In the genomic region with DNA sequence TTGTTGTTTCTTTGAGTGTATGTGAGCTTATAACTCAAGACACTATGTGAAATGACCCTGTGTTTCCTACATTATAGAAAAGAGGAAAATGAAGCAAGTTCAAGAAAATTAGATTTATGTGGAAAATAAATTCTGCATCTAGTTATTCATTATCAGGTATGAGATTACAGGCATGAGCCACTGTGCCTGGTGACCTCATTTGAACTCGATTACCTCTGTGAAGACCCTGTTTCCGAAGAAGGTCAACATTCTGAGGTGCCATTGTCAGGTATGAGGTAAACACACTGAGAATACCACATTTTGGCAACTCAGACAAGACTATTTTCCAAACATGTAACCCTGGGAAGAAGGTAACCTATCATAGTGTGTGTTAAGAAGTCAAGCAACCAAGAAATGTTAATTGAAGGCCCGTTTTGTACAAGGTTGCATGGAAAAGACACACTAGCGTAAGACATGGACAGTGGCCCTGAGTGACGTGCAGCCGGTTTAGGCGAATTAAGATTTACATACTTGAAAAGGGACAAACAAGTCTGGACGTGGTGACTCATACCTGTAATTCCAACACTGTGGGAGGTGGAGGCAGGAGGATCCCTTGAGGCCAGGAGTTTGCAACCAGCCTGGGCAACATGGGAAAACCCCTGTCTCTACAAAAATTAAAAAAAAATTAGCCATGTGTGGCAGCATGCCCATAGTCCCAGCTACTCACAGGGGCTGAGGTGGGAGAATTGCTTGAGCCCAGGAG, we compare ENCODE assay signal across 12 cellular contexts.
DNase-seq lines count a peak whose midpoint lies in the region; ATAC-seq, FAIRE-seq and TF ChIP-seq lines count a peak whose summit lies in the region.
"Had no signal": no experiment of that assay in that cellular context is flagged by ENCODE, and none has a peak within 500 bp of the region (broad histone marks: within the 10 kb centered on the region; RNA-seq: fewer than 3 reads in every experiment).

No MANE protein-coding gene starts in this region.

- no peak for TF ChIP-seq POLR2A in H1 (IDR thresholded peaks at IDR 0.05; ENCODE audit: control extremely low read depth in 1 of 2, low read depth in 2 of 2, low read length in 2 of 2)

- H3K36me3 ChIP-seq in HUES6 (ENCODE audit: control insufficient read depth, insufficient read depth, low read length), result no peaks in the 10 kb centered on the region
- H3K36me3 ChIP-seq in H1 (ENCODE audit: control insufficient read depth in 2 of 4, insufficient read depth in 4 of 4, low read length in 3 of 4), result no peaks in the 10 kb centered on the region
- H3K36me3 ChIP-seq in trophoblast cell (ENCODE audit: control insufficient read depth in 1 of 2, insufficient read depth in 2 of 2, low read length in 2 of 2), result no peaks in the 10 kb centered on the region

- TF ChIP-seq RAD21 in H1 (IDR thresholded peaks at IDR 0.05 in 1 of 2, conservative IDR thresholded peaks at IDR 0.05 in 1 of 2; ENCODE audit: low read depth in 2 of 2, low read length in 2 of 2), result no peak

- peaks cover 0 to 8% of the 10 kb centered on the region in 2 experiments for H4K20me1 ChIP-seq in H1 (replicated peaks in 1 of 2; ENCODE audit: control insufficient read depth in 1 of 2, insufficient read depth in 2 of 2, low read length in 2 of 2)

- no peak for TF ChIP-seq EP300 in H1 (IDR thresholded peaks at IDR 0.05; ENCODE audit: borderline replicate concordance in 1 of 2, low read depth in 2 of 2, low read length in 2 of 2)

- H3K4ac ChIP-seq in H1 (replicated peaks; ENCODE audit: insufficient read length, low read depth, low read length) (no peak overlapping the region), trophoblast cell (ENCODE audit: low read depth, low read length) (no peak overlapping the region)

- H3K4me1 ChIP-seq in HUES6 (ENCODE audit: control insufficient read depth, insufficient read depth, low read length) (peaks cover 44% of the 10 kb centered on the region), H1 (replicated peaks in 1 of 4; ENCODE audit: control insufficient read depth in 3 of 4, insufficient read depth in 4 of 4, low read length in 3 of 4) (peaks cover 10 to 36% (median 26%) of the 10 kb centered on the region in 4 experiments), trophoblast cell (ENCODE audit: control insufficient read depth in 1 of 2, insufficient read depth in 2 of 2, low read length in 2 of 2) (peaks cover 17 to 23% of the 10 kb centered on the region in 2 experiments)

- no peak overlapping the region for H3K18ac ChIP-seq in H1 (ENCODE audit: extremely low read depth, low read length)
- H3K18ac ChIP-seq in trophoblast cell (ENCODE audit: low read length), result no peak overlapping the region

- DNase-seq in ELR (ENCODE audit: low read depth), result peak; percentile 69
- DNase-seq in H1 (ENCODE audit: low read depth in 1 of 2, low spot score in 2 of 2), result no peak
- peak; percentile 95 for DNase-seq in trophoblast cell
- DNase-seq in stimulated activated CD4-positive, alpha-beta T cell treated with anti-CD3 and anti-CD28 coated beads, Interleukin-4, amount 100 ng/mL, for 24 hours, result no peak
- no peak for DNase-seq in foreskin melanocyte
- no peak for DNase-seq in left lobe of liver (ENCODE audit: low spot score)
- DNase-seq: hippocampal formation; naive thymus-derived CD4-positive, alpha-beta T cell; NCI-H510A; stimulated activated CD4-positive, alpha-beta T cell treated with anti-CD3 and anti-CD28 coated beads, Interleukin-1b, Interleukin-23, amount 100 ng/mL, for 48 hours had no signal

- H3K14ac ChIP-seq in H1 (ENCODE audit: insufficient read length), result no peak overlapping the region
- no peak overlapping the region for H3K14ac ChIP-seq in trophoblast cell (ENCODE audit: low read length)

- H4K12ac ChIP-seq in trophoblast cell (ENCODE audit: low read depth, low read length), result no peak overlapping the region

- H3K56ac ChIP-seq in H1 (replicated peaks; ENCODE audit: insufficient read length, low read depth, low read length), result no peak overlapping the region

- no peak overlapping the region for H2BK20ac ChIP-seq in H1 (ENCODE audit: low read length)

- H3K4me2 ChIP-seq in H1 (ENCODE audit: insufficient read depth in 1 of 2, low read depth in 2 of 2, low read length in 2 of 2), result no peak overlapping the region
- H3K4me2 ChIP-seq in trophoblast cell (ENCODE audit: low read length), result no peak overlapping the region

- H3K23ac ChIP-seq in H1 (ENCODE audit: insufficient read length) (no peak overlapping the region), trophoblast cell (ENCODE audit: low read length) (no peak overlapping the region)

- ATAC-seq in GM21717 (IDR thresholded peaks at IDR 0.05; ENCODE audit: unreplicated experiment) (no peak), left lobe of liver (no peak)
- ATAC-seq: naive thymus-derived CD4-positive, alpha-beta T cell had no signal

- no peaks in the 10 kb centered on the region for H3K9me3 ChIP-seq in HUES6 (ENCODE audit: control insufficient read depth, insufficient read depth, low read depth, low read length)
- H3K9me3 ChIP-seq in H1 (ENCODE audit: insufficient read depth in 2 of 2, low read depth in 1 of 2, low read length in 1 of 2), result no peaks in the 10 kb centered on the region
- no peaks in the 10 kb centered on the region for H3K9me3 ChIP-seq in trophoblast cell (ENCODE audit: insufficient read depth, low read depth, low read length)

- FAIRE-seq in H1 (lab: Jason Lieb, UNC), result peak; percentile 48

- H2AFZ ChIP-seq in H1 (ENCODE audit: low read length) (no peak overlapping the region), trophoblast cell (ENCODE audit: insufficient read depth, low read length, poor library complexity) (no peak overlapping the region)

- CTCF ChIA-PET in H1 (lab: Charles Lee; ENCODE audit: partially characterized antibody), result interaction anchor here (0.8 to 3.0 kb wide), 5 partner anchors 12 to 858 kb away, joined by 3 to 14 read pairs (median 3); no protein-coding TSS in a partner anchor

- H3K4me3 ChIP-seq in HUES6 (ENCODE audit: low read depth, low read length) (no peak overlapping the region), H1 (ENCODE audit: extremely low read depth in 1 of 4, insufficient read depth in 2 of 4, low read depth in 3 of 4, low read length in 4 of 4) (no peak overlapping the region; a peak in 1 of 8 replicates), trophoblast cell (ENCODE audit: low read depth, low read length) (no peak overlapping the region)

- no peaks in the 10 kb centered on the region for H3K23me2 ChIP-seq in H1 (ENCODE audit: low read depth, low read length)

- no peak overlapping the region for H2BK120ac ChIP-seq in H1 (replicated peaks; ENCODE audit: low read depth, low read length)
- no peak overlapping the region for H2BK120ac ChIP-seq in trophoblast cell (ENCODE audit: insufficient read depth, low read length, poor library complexity)

- H4K91ac ChIP-seq in H1 (replicated peaks; ENCODE audit: insufficient read length, low read length) (no peak overlapping the region), trophoblast cell (ENCODE audit: low read depth, low read length) (no peak overlapping the region)

- TF ChIP-seq CTCF in H1 (IDR thresholded peaks at IDR 0.05; ENCODE audit: control extremely low read depth in 1 of 3, insufficient read depth in 1 of 3, low read depth in 1 of 3, low read length in 3 of 3), result no peak

- no peak overlapping the region for H2BK15ac ChIP-seq in H1 (ENCODE audit: low read length)

- no peak overlapping the region for H2BK12ac ChIP-seq in H1 (ENCODE audit: low read depth, low read length)
- no peak overlapping the region for H2BK12ac ChIP-seq in trophoblast cell (ENCODE audit: low read length)

- WGBS in H1 (ENCODE audit: extremely low coverage in 1 of 2, insufficient coverage in 1 of 2, insufficient read length in 1 of 2, insufficient replicate concordance in 2 of 2, low coverage in 1 of 2, low lambda C conversion rate in 2 of 2, missing lambda C conversion rate in 1 of 2), 2 experiments, result 70% methylated on average over 8 of the region's 8 CpGs; no CpG with 5 or more reads in 1 of the 2 experiments
- no CpG with 5 or more reads among the region's 8 CpGs for WGBS in trophoblast cell (ENCODE audit: extremely low coverage, insufficient coverage, insufficient read length)

- H3K9ac ChIP-seq in HUES6 (ENCODE audit: low read length) (no peak overlapping the region), H1 (replicated peaks in 1 of 4; ENCODE audit: extremely low read depth in 1 of 4, low read depth in 3 of 4, low read length in 3 of 4) (no peak overlapping the region), trophoblast cell (ENCODE audit: low read length) (no peak overlapping the region)

- H3K79me2 ChIP-seq in H1 (ENCODE audit: control insufficient read depth in 1 of 2, insufficient read depth in 2 of 2, low read length in 2 of 2), result peaks cover 8 to 85% of the 10 kb centered on the region in 2 experiments
- H3K79me2 ChIP-seq in trophoblast cell (ENCODE audit: control insufficient read depth, insufficient read depth, low read length, poor library complexity), result peaks cover 4% of the 10 kb centered on the region

- no peak overlapping the region for H2BK5ac ChIP-seq in H1 (ENCODE audit: low read depth, low read length)
- no peak overlapping the region for H2BK5ac ChIP-seq in trophoblast cell (ENCODE audit: low read depth, low read length, poor library complexity)

- H2AK5ac ChIP-seq in H1 (ENCODE audit: low read depth, low read length) (no peak overlapping the region), trophoblast cell (ENCODE audit: low read length) (no peak overlapping the region)

- no peak overlapping the region for H4K5ac ChIP-seq in H1 (ENCODE audit: insufficient read length, low read depth, low read length)

- no peaks in the 10 kb centered on the region for H3K27me3 ChIP-seq in HUES6 (ENCODE audit: control insufficient read depth, insufficient read depth, low read length)
- H3K27me3 ChIP-seq in H1 (replicated peaks in 1 of 4; ENCODE audit: control insufficient read depth in 3 of 4, extremely low read depth in 1 of 4, insufficient read depth in 3 of 4, low read length in 3 of 4), result no peaks in the 10 kb centered on the region
- H3K27me3 ChIP-seq in trophoblast cell (ENCODE audit: insufficient read depth, low read length), result no peaks in the 10 kb centered on the region

- H4K8ac ChIP-seq in H1 (ENCODE audit: extremely low read depth, insufficient read depth, low read length) (no peak overlapping the region), trophoblast cell (ENCODE audit: low read depth, low read length) (no peak overlapping the region)

- H3K27ac ChIP-seq in HUES6 (ENCODE audit: low read depth, low read length) (peak overlapping the region; percentile 52), H1 (ENCODE audit: low read depth, low read length) (no peak overlapping the region), trophoblast cell (ENCODE audit: low read depth, low read length) (peak overlapping the region; percentile 32)

- H3K79me1 ChIP-seq in H1 (ENCODE audit: low read depth, low read length) (peaks cover 2% of the 10 kb centered on the region; the same call in 1 of the 2 replicates), trophoblast cell (ENCODE audit: low read length) (peaks cover 4% of the 10 kb centered on the region)

- POLR2A ChIA-PET in H1 (lab: Charles Lee; ENCODE audit: partially characterized antibody), result no interaction called here

TF ChIP-seq in H1, 55 proteins besides CTCF, POLR2A, EP300 and RAD21:
- TF ChIP-seq JUND (IDR thresholded peaks at IDR 0.05; ENCODE audit: low read length) (0 out of 2 replicates have a peak, but pooled peaks have one; percentile 58), SP2 (IDR thresholded peaks at IDR 0.05; ENCODE audit: low read length) (no peak)

Comparison
In these comparisons a context has a peak if more than half of its experiments do, and no peak if none do; other contexts are left out.
1. DNase-seq: peak in ELR (single experiment) and trophoblast cell (2 of 2); none in H1 (0 of 2), stimulated activated CD4-positive, alpha-beta T cell treated with anti-CD3 and anti-CD28 coated beads, Interleukin-4, amount 100 ng/mL, for 24 hours (single experiment), foreskin melanocyte (single experiment) and left lobe of liver (single experiment).